16 cellular contexts compared by ENCODE assay signal in genomic region chr15:56913241-56913640, GRCh38.
"Had no signal": no experiment of that assay in that cellular context is flagged by ENCODE, and none has a peak within 500 bp of the region (broad histone marks: within the 10 kb centered on the region; RNA-seq: fewer than 3 reads in every experiment).

No MANE protein-coding gene starts in this region.

- H3K27me3 ChIP-seq: body of pancreas, esophagus squamous epithelium, heart left ventricle, neural progenitor cell, testis had no signal

- H3K27ac ChIP-seq: body of pancreas, esophagus squamous epithelium, neural progenitor cell, parathyroid adenoma, testis had no signal

- H3K4me1 ChIP-seq: parathyroid adenoma had no signal

- ATAC-seq: body of pancreas; heart left ventricle; left lobe of liver; stimulated activated naive CD8-positive, alpha-beta T cell treated with anti-CD3 and anti-CD28 coated beads, Interleukin-15, amount 100 ng/mL, for 72 hours had no signal

- H3K9me3 ChIP-seq: body of pancreas, esophagus squamous epithelium, heart left ventricle, testis had no signal

- DNase-seq: activated CD4-positive, alpha-beta T cell treated with anti-CD3 and anti-CD28 coated beads, Interleukin-2, amount 10 ng/mL, durations not matched to agents 7 days and 5 days; activated CD4-positive, CD25-positive, alpha-beta regulatory T cell; activated CD8-positive, alpha-beta memory T cell treated with anti-CD3 and anti-CD28 coated beads for 24 hours; activated naive CD4-positive, alpha-beta T cell treated with anti-CD3 and anti-CD28 coated beads, Interleukin-2, amount 10 ng/mL, durations not matched to agents 7 days and 5 days; body of pancreas; esophagus squamous epithelium; heart left ventricle; mesenchymal stem cell; retina; stimulated activated CD4-positive, alpha-beta T cell treated with anti-CD3 and anti-CD28 coated beads, Interleukin-4, amount 100 ng/mL, for 4 hours; stimulated activated naive CD8-positive, alpha-beta T cell treated with anti-CD3 and anti-CD28 coated beads, Interleukin-15, amount 100 ng/mL, for 72 hours; T-helper 2 cell; testis had no signal

- H3K4me3 ChIP-seq: body of pancreas, esophagus squamous epithelium, heart left ventricle, neural progenitor cell, testis had no signal

- H3K36me3 ChIP-seq: esophagus squamous epithelium, neural progenitor cell had no signal
